Comparison of ENCODE assay signal across 28 cellular contexts in genomic region chr10:117728087-117728486, GRCh38.
"Had no signal": no experiment of that assay in that cellular context is flagged by ENCODE, and none has a peak within 500 bp of the region (broad histone marks: within the 10 kb centered on the region; RNA-seq: fewer than 3 reads in every experiment).

No MANE protein-coding gene starts in this region.

- ATAC-seq: effector memory CD8-positive, alpha-beta T cell; esophagus mucosa; foreskin keratinocyte; gastrocnemius medialis; gastroesophageal sphincter; heart left ventricle; heart right ventricle had no signal

- H3K4me3 Mint-ChIP-seq: dendritic cell treated with granulocyte-macrophage colony-stimulating factor and Interleukin-4, amounts not matched to agents 40 ng/mL and 50 ng/mL, for 4 days; effector memory CD8-positive, alpha-beta T cell; endodermal cell had no signal

- FAIRE-seq: colon, endometrium, endothelial cell of umbilical vein, frontal cortex had no signal

- H3K27me3 ChIP-seq: colonic mucosa had no signal

- H3K9me3 Mint-ChIP-seq: dendritic cell treated with granulocyte-macrophage colony-stimulating factor and Interleukin-4, amounts not matched to agents 40 ng/mL and 50 ng/mL, for 4 days; effector memory CD8-positive, alpha-beta T cell had no signal

- H3K27ac ChIP-seq: colonic mucosa, coronary artery, dorsolateral prefrontal cortex, epithelial cell of prostate, esophagus muscularis mucosa, foreskin keratinocyte, gastrocnemius medialis, gastroesophageal sphincter, heart left ventricle, heart right ventricle had no signal

- H3K36me3 ChIP-seq: colonic mucosa, esophagus muscularis mucosa, gastrocnemius medialis, gastroesophageal sphincter, heart left ventricle, heart right ventricle had no signal

- H3K4me1 ChIP-seq: colonic mucosa, esophagus muscularis mucosa, foreskin keratinocyte, gastrocnemius medialis, gastroesophageal sphincter, heart left ventricle, heart right ventricle had no signal

- H3K27ac Mint-ChIP-seq: dendritic cell treated with granulocyte-macrophage colony-stimulating factor and Interleukin-4, amounts not matched to agents 40 ng/mL and 50 ng/mL, for 4 days; effector memory CD8-positive, alpha-beta T cell; endodermal cell had no signal

- H3K9me3 ChIP-seq: colonic mucosa, gastrocnemius medialis, gastroesophageal sphincter, heart left ventricle had no signal

- H3K4me3 ChIP-seq: colonic mucosa, coronary artery, dorsolateral prefrontal cortex, esophagus muscularis mucosa, gastrocnemius medialis, gastroesophageal sphincter, heart left ventricle, heart right ventricle had no signal

- DNase-seq: colonic mucosa; cortex of kidney; dermis blood vessel endothelial cell; dorsolateral prefrontal cortex; effector CD4-positive, alpha-beta T cell; effector CD8-positive, alpha-beta T cell; effector memory CD4-positive, alpha-beta T cell; effector memory CD8-positive, alpha-beta T cell; endodermal cell; erythroblast; foreskin fibroblast; foreskin keratinocyte; foreskin melanocyte; gastrocnemius medialis; glutamatergic neuron; head of caudate nucleus; heart left ventricle; heart right ventricle had no signal
